In genomic region chr5:147303976-147304375, GRCh38 we compare ENCODE assay signal across 14 cellular contexts.
DNase-seq lines count a peak whose midpoint lies in the region; ATAC-seq and TF ChIP-seq lines count a peak whose summit lies in the region.
"Had no signal": no experiment of that assay in that cellular context is flagged by ENCODE, and none has a peak within 500 bp of the region (broad histone marks: within the 10 kb centered on the region; RNA-seq: fewer than 3 reads in every experiment).

No MANE protein-coding gene starts in this region.

- no peaks in the 10 kb centered on the region for H4K20me1 ChIP-seq in osteoblast (ENCODE audit: insufficient read depth, low read length)

- H3K27me3 Mint-ChIP-seq in Calu3 (ENCODE audit: unreplicated experiment) (no peaks in the 10 kb centered on the region), T-cell (no peaks in the 10 kb centered on the region)
- H3K27me3 Mint-ChIP-seq: activated CD8-positive, alpha-beta memory T cell treated with anti-CD3 and anti-CD28 coated beads, Interleukin-2, amount 10 ng/mL, durations not matched to agents 7 days and 5 days had no signal

- peaks cover 2% of the 10 kb centered on the region; the same call in 1 of the 2 replicates for H3K9me3 ChIP-seq in MG63
- no peaks in the 10 kb centered on the region for H3K9me3 ChIP-seq in osteoblast (ENCODE audit: low read depth, low read length)
- H3K9me3 ChIP-seq: HAP-1, suprapubic skin had no signal

- peak overlapping the region; percentile 64 for H3K4me2 ChIP-seq in osteoblast (ENCODE audit: insufficient read depth, low read length)

- peak; percentile 52 for DNase-seq in Calu3
- DNase-seq in MG63, result peak; percentile 87
- peak; percentile 79 for DNase-seq in epithelial cell of esophagus (ENCODE audit: low read depth)
- DNase-seq in osteoblast (ENCODE audit: insufficient read length, low spot score, missing footprints), result no peak
- no peak for DNase-seq in T-cell
- DNase-seq in effector CD8-positive, alpha-beta T cell (lab: John Stamatoyannopoulos, UW), result no peak
- DNase-seq in stimulated activated effector memory CD8-positive, alpha-beta T cell treated with anti-CD3 and anti-CD28 coated beads, Interleukin-12 subunit alpha, Interleukin-12 subunit beta, amount 100 ng/mL, for 72 hours (ENCODE audit: low spot score in 2 of 2), result no peak
- no peak for DNase-seq in activated CD8-positive, alpha-beta memory T cell treated with anti-CD3 and anti-CD28 coated beads, Interleukin-2, amount 50 U/mL, for 48 hours
- DNase-seq: activated CD8-positive, alpha-beta memory T cell treated with anti-CD3 and anti-CD28 coated beads, Interleukin-2, amount 10 ng/mL, durations not matched to agents 7 days and 5 days; central memory CD4-positive, alpha-beta T cell; NCI-H345; stimulated activated CD4-positive, alpha-beta T cell treated with anti-CD3 and anti-CD28 coated beads, Interleukin-4, amount 100 ng/mL, for 1 hour had no signal

- CTCF ChIA-PET in Calu3 (lab: Charles Lee), result interaction anchor here (0.7 to 1.4 kb wide), 9 partner anchors 8 to 136 kb away, joined by 3 to 6 read pairs (median 4); partner anchors contain the start of gene STK32A
- CTCF ChIA-PET in T-cell (lab: Charles Lee), result no interaction called here

- intact Hi-C loops in Calu3 (cut with micrococcal nuclease; ENCODE audit: unreplicated experiment), result loop anchor here (1.0 to 2.0 kb wide), 2 partner anchors 59 to 70 kb away; no protein-coding TSS in a partner anchor

- H3K9me3 Mint-ChIP-seq in Calu3 (ENCODE audit: low read depth, unreplicated experiment) (peaks cover 8% of the 10 kb centered on the region), T-cell (peaks cover 0 to 7% (median 4%) of the 10 kb centered on the region in 3 donors)
- peaks cover 3% of the 10 kb centered on the region for H3K9me3 Mint-ChIP-seq in stimulated activated effector memory CD8-positive, alpha-beta T cell treated with anti-CD3 and anti-CD28 coated beads, Interleukin-12 subunit alpha, Interleukin-12 subunit beta, amount 100 ng/mL, for 72 hours

- H3K27me3 ChIP-seq in MG63 (no peaks in the 10 kb centered on the region), osteoblast (ENCODE audit: insufficient read depth, low read length) (no peaks in the 10 kb centered on the region)
- H3K27me3 ChIP-seq: suprapubic skin had no signal

- BruUV-seq in Calu3 (replicated peaks; lab: Mats Ljungman, UMichigan), result no TSS peak

- H2AFZ ChIP-seq in osteoblast (ENCODE audit: low read length), result no peak overlapping the region

- H3K36me3 ChIP-seq in MG63 (no peaks in the 10 kb centered on the region), osteoblast (ENCODE audit: insufficient read depth, low read length) (no peaks in the 10 kb centered on the region)
- H3K36me3 ChIP-seq: HAP-1, suprapubic skin had no signal

- peak overlapping the region; percentile 29 for H3K4me3 Mint-ChIP-seq in Calu3 (ENCODE audit: low read depth, unreplicated experiment)
- H3K4me3 Mint-ChIP-seq in T-cell, result no peak overlapping the region
- no peak overlapping the region for H3K4me3 Mint-ChIP-seq in stimulated activated effector memory CD8-positive, alpha-beta T cell treated with anti-CD3 and anti-CD28 coated beads, Interleukin-12 subunit alpha, Interleukin-12 subunit beta, amount 100 ng/mL, for 72 hours
- H3K4me3 Mint-ChIP-seq: activated CD8-positive, alpha-beta memory T cell treated with anti-CD3 and anti-CD28 coated beads, Interleukin-2, amount 10 ng/mL, durations not matched to agents 7 days and 5 days had no signal

- no peak overlapping the region for H3K4me3 ChIP-seq in MG63
- H3K4me3 ChIP-seq in epithelial cell of esophagus (ENCODE audit: low read length), result no peak overlapping the region
- peak overlapping the region; percentile 38 for H3K4me3 ChIP-seq in osteoblast (ENCODE audit: insufficient read depth, low read length)
- H3K4me3 ChIP-seq: HAP-1, suprapubic skin had no signal

- H3K27ac ChIP-seq in osteoblast (ENCODE audit: low read depth, low read length), result peak overlapping the region; percentile 88
- H3K27ac ChIP-seq: suprapubic skin had no signal

- H3K27ac Mint-ChIP-seq in Calu3 (ENCODE audit: unreplicated experiment) (peak overlapping the region; percentile 84), T-cell (no peak overlapping the region)
- no peak overlapping the region for H3K27ac Mint-ChIP-seq in stimulated activated effector memory CD8-positive, alpha-beta T cell treated with anti-CD3 and anti-CD28 coated beads, Interleukin-12 subunit alpha, Interleukin-12 subunit beta, amount 100 ng/mL, for 72 hours
- H3K27ac Mint-ChIP-seq: activated CD8-positive, alpha-beta memory T cell treated with anti-CD3 and anti-CD28 coated beads, Interleukin-2, amount 10 ng/mL, durations not matched to agents 7 days and 5 days had no signal

- no peaks in the 10 kb centered on the region for H3K79me2 ChIP-seq in osteoblast (ENCODE audit: insufficient read depth, low read length)

- POLR2A ChIA-PET in T-cell (lab: Charles Lee), result no interaction called here

- H3K4me1 ChIP-seq in osteoblast (ENCODE audit: insufficient read depth, low read length), result peaks cover 21% of the 10 kb centered on the region
- H3K4me1 ChIP-seq: HAP-1, suprapubic skin had no signal

- H3K36me3 Mint-ChIP-seq in Calu3 (ENCODE audit: insufficient read depth, unreplicated experiment), result peaks cover 13% of the 10 kb centered on the region
- no peaks in the 10 kb centered on the region for H3K36me3 Mint-ChIP-seq in T-cell
- H3K36me3 Mint-ChIP-seq in stimulated activated effector memory CD8-positive, alpha-beta T cell treated with anti-CD3 and anti-CD28 coated beads, Interleukin-12 subunit alpha, Interleukin-12 subunit beta, amount 100 ng/mL, for 72 hours, result no peaks in the 10 kb centered on the region
- H3K36me3 Mint-ChIP-seq: activated CD8-positive, alpha-beta memory T cell treated with anti-CD3 and anti-CD28 coated beads, Interleukin-2, amount 10 ng/mL, durations not matched to agents 7 days and 5 days had no signal

- ATAC-seq in T-cell (replicated peaks in 1 of 4), result no peak
- no peak for ATAC-seq in stimulated activated effector memory CD8-positive, alpha-beta T cell treated with anti-CD3 and anti-CD28 coated beads, Interleukin-12 subunit alpha, Interleukin-12 subunit beta, amount 100 ng/mL, for 72 hours
- ATAC-seq: activated CD8-positive, alpha-beta memory T cell treated with anti-CD3 and anti-CD28 coated beads, Interleukin-2, amount 10 ng/mL, durations not matched to agents 7 days and 5 days had no signal

- no peak for TF ChIP-seq CTCF in Calu3 (IDR thresholded peaks at IDR 0.05; ENCODE audit: unreplicated experiment)
- TF ChIP-seq CTCF in epithelial cell of esophagus (IDR thresholded peaks at IDR 0.05; ENCODE audit: insufficient read depth, low read depth, low read length, missing control alignments), result no peak
- TF ChIP-seq CTCF in osteoblast (IDR thresholded peaks at IDR 0.05; ENCODE audit: extremely low read depth, low read depth, low read length), result no peak

- H3K4me1 Mint-ChIP-seq in Calu3 (ENCODE audit: low read depth, unreplicated experiment), result peaks cover 46% of the 10 kb centered on the region
- H3K4me1 Mint-ChIP-seq in T-cell, result no peaks in the 10 kb centered on the region
- no peaks in the 10 kb centered on the region for H3K4me1 Mint-ChIP-seq in stimulated activated effector memory CD8-positive, alpha-beta T cell treated with anti-CD3 and anti-CD28 coated beads, Interleukin-12 subunit alpha, Interleukin-12 subunit beta, amount 100 ng/mL, for 72 hours
- H3K4me1 Mint-ChIP-seq: activated CD8-positive, alpha-beta memory T cell treated with anti-CD3 and anti-CD28 coated beads, Interleukin-2, amount 10 ng/mL, durations not matched to agents 7 days and 5 days had no signal

Comparison
In these comparisons a context has a peak if more than half of its experiments do, and no peak if none do; other contexts are left out.
1. DNase-seq: peak in Calu3 (single experiment), MG63 (single experiment) and epithelial cell of esophagus (single experiment); none in osteoblast (single experiment), T-cell (0 of 34), effector CD8-positive, alpha-beta T cell (single experiment), stimulated activated effector memory CD8-positive, alpha-beta T cell treated with anti-CD3 and anti-CD28 coated beads, Interleukin-12 subunit alpha, Interleukin-12 subunit beta, amount 100 ng/mL, for 72 hours (0 of 2) and activated CD8-positive, alpha-beta memory T cell treated with anti-CD3 and anti-CD28 coated beads, Interleukin-2, amount 50 U/mL, for 48 hours (single experiment).